Comparison of ENCODE assay signal across 1 cellular context in genomic region chr7:73727963-73728362, GRCh38.
TF ChIP-seq lines count a peak whose summit lies in the region.

No MANE protein-coding gene starts in this region.

TF ChIP-seq in K562, 482 proteins besides CTCF, POLR2A, EP300 and RAD21 (continued from another document and continues in another):
- TF ChIP-seq THAP12 (CRISPR knock-in tag; IDR thresholded peaks at IDR 0.05) = no peak
- peak; percentile 62; the same call in 1 of the 2 replicates for TF ChIP-seq DPF2 (IDR thresholded peaks at IDR 0.05)
- TF ChIP-seq ZFP91 (CRISPR knock-in tag; IDR thresholded peaks at IDR 0.05) = no peak
- no peak for TF ChIP-seq FOXP1 (CRISPR knock-in tag; IDR thresholded peaks at IDR 0.05)
- TF ChIP-seq ZNF668 (CRISPR knock-in tag; IDR thresholded peaks at IDR 0.05) = no peak
- peak; percentile 94 for TF ChIP-seq C11orf30 (IDR thresholded peaks at IDR 0.05; ENCODE audit: low read depth)
- TF ChIP-seq, protein P1, sequence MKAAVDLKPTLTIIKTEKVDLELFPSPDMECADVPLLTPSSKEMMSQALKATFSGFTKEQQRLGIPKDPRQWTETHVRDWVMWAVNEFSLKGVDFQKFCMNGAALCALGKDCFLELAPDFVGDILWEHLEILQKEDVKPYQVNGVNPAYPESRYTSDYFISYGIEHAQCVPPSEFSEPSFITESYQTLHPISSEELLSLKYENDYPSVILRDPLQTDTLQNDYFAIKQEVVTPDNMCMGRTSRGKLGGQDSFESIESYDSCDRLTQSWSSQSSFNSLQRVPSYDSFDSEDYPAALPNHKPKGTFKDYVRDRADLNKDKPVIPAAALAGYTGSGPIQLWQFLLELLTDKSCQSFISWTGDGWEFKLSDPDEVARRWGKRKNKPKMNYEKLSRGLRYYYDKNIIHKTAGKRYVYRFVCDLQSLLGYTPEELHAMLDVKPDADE (conservative IDR thresholded peaks at IDR 0.05; ENCODE audit: control insufficient read depth, low read depth, low read length) = no peak
- TF ChIP-seq ZBTB2 (IDR thresholded peaks at IDR 0.05) = no peak
- TF ChIP-seq, protein P2, sequence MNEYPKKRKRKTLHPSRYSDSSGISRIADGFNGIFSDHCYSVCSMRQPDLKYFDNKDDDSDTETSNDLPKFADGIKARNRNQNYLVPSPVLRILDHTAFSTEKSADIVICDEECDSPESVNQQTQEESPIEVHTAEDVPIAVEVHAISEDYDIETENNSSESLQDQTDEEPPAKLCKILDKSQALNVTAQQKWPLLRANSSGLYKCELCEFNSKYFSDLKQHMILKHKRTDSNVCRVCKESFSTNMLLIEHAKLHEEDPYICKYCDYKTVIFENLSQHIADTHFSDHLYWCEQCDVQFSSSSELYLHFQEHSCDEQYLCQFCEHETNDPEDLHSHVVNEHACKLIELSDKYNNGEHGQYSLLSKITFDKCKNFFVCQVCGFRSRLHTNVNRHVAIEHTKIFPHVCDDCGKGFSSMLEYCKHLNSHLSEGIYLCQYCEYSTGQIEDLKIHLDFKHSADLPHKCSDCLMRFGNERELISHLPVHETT (CRISPR knock-in tag; conservative IDR thresholded peaks at IDR 0.05 in 1 of 2, IDR thresholded peaks at IDR 0.05 in 1 of 2) = no peak
- no peak for TF ChIP-seq ZNF79 (CRISPR knock-in tag; IDR thresholded peaks at IDR 0.05; ENCODE audit: low read depth)
- TF ChIP-seq NR1H2 (CRISPR knock-in tag; IDR thresholded peaks at IDR 0.05) = no peak
- TF ChIP-seq ZFP36 (IDR thresholded peaks at IDR 0.05; ENCODE audit: low read depth, low read length, partially characterized antibody) = no peak
- no peak for TF ChIP-seq KDM1A (IDR thresholded peaks at IDR 0.05)
- TF ChIP-seq MTA3 (IDR thresholded peaks at IDR 0.05; ENCODE audit: borderline replicate concordance) = no peak
- no peak for TF ChIP-seq HDGF (IDR thresholded peaks at IDR 0.05)
- peak; percentile 72; the same call in 1 of the 2 replicates for TF ChIP-seq MAFK (IDR thresholded peaks at IDR 0.05; ENCODE audit: low read length)
- TF ChIP-seq, protein P3, sequence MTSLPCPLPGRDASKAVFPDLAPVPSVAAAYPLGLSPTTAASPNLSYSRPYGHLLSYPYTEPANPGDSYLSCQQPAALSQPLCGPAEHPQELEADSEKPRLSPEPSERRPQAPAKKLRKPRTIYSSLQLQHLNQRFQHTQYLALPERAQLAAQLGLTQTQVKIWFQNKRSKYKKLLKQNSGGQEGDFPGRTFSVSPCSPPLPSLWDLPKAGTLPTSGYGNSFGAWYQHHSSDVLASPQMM (CRISPR knock-in tag; IDR thresholded peaks at IDR 0.05) = no peak
- no peak for TF ChIP-seq BRD9 (IDR thresholded peaks at IDR 0.05; ENCODE audit: low read depth, partially characterized antibody)
- TF ChIP-seq ZNF589 (CRISPR knock-in tag; IDR thresholded peaks at IDR 0.05; ENCODE audit: low read depth) = no peak
- TF ChIP-seq SNRNP70 (optimal IDR thresholded peaks at IDR 0.05; ENCODE audit: low read depth, low read length) = no peak
- TF ChIP-seq, protein P4, sequence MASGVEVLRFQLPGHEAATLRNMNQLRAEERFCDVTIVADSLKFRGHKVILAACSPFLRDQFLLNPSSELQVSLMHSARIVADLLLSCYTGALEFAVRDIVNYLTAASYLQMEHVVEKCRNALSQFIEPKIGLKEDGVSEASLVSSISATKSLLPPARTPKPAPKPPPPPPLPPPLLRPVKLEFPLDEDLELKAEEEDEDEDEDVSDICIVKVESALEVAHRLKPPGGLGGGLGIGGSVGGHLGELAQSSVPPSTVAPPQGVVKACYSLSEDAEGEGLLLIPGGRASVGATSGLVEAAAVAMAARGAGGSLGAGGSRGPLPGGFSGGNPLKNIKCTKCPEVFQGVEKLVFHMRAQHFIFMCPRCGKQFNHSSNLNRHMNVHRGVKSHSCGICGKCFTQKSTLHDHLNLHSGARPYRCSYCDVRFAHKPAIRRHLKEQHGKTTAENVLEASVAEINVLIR (CRISPR knock-in tag; IDR thresholded peaks at IDR 0.05) = no peak
- 0 out of 4 replicates have a peak, but pooled peaks of 1 of the 2 experiments have one; percentile 12 for TF ChIP-seq FOXK2 (conservative IDR thresholded peaks at IDR 0.05 in 1 of 2, IDR thresholded peaks at IDR 0.05 in 1 of 2; ENCODE audit: low read depth in 2 of 2)
- no peak for TF ChIP-seq TBL1XR1 (IDR thresholded peaks at IDR 0.05; ENCODE audit: low read length in 2 of 2)
- TF ChIP-seq, protein P5, sequence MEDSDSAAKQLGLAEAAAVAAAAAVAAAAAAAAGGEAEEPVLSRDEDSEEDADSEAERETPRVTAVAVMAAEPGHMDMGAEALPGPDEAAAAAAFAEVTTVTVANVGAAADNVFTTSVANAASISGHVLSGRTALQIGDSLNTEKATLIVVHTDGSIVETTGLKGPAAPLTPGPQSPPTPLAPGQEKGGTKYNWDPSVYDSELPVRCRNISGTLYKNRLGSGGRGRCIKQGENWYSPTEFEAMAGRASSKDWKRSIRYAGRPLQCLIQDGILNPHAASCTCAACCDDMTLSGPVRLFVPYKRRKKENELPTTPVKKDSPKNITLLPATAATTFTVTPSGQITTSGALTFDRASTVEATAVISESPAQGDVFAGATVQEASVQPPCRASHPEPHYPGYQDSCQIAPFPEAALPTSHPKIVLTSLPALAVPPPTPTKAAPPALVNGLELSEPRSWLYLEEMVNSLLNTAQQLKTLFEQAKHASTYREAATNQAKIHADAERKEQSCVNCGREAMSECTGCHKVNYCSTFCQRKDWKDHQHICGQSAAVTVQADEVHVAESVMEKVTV (CRISPR knock-in tag; IDR thresholded peaks at IDR 0.05) = no peak
- TF ChIP-seq JUN (IDR thresholded peaks at IDR 0.05; ENCODE audit: borderline replicate concordance, low read depth, low read length) = no peak
- no peak for TF ChIP-seq JUN (CRISPR knock-in tag; IDR thresholded peaks at IDR 0.05; ENCODE audit: borderline replicate concordance)
- TF ChIP-seq ZNF384 (IDR thresholded peaks at IDR 0.05; ENCODE audit: low read depth, low read length) = 0 out of 2 replicates have a peak, but pooled peaks have one; percentile 51
- no peak for TF ChIP-seq ZNF551 (CRISPR knock-in tag; IDR thresholded peaks at IDR 0.05)
- peak; percentile 59; the same call in 1 of the 2 replicates for TF ChIP-seq SMARCA4 (IDR thresholded peaks at IDR 0.05)
- TF ChIP-seq MEIS2 (IDR thresholded peaks at IDR 0.05; ENCODE audit: partially characterized antibody) = peak; percentile 41
- TF ChIP-seq SOX6 (IDR thresholded peaks at IDR 0.05) = no peak
- TF ChIP-seq ZNF277 (CRISPR knock-in tag; IDR thresholded peaks at IDR 0.05; ENCODE audit: borderline replicate concordance) = no peak
- TF ChIP-seq ZNF311 (CRISPR knock-in tag; IDR thresholded peaks at IDR 0.05) = no peak
- no peak for TF ChIP-seq ZNF583 (CRISPR knock-in tag; IDR thresholded peaks at IDR 0.05)
- no peak for TF ChIP-seq RAD51 (IDR thresholded peaks at IDR 0.05; ENCODE audit: borderline replicate concordance, low read depth)
- no peak for TF ChIP-seq CHAMP1 (IDR thresholded peaks at IDR 0.05)
- TF ChIP-seq MTF1 (CRISPR knock-in tag; IDR thresholded peaks at IDR 0.05; ENCODE audit: borderline replicate concordance) = no peak
- no peak for TF ChIP-seq OTX1 (CRISPR knock-in tag; IDR thresholded peaks at IDR 0.05)
- peak; percentile 92 for TF ChIP-seq NFE2 (IDR thresholded peaks at IDR 0.05; ENCODE audit: low read depth)
- TF ChIP-seq BDP1 (IDR thresholded peaks at IDR 0.05; ENCODE audit: insufficient read depth, insufficient read length) = no peak
- TF ChIP-seq, protein P6, sequence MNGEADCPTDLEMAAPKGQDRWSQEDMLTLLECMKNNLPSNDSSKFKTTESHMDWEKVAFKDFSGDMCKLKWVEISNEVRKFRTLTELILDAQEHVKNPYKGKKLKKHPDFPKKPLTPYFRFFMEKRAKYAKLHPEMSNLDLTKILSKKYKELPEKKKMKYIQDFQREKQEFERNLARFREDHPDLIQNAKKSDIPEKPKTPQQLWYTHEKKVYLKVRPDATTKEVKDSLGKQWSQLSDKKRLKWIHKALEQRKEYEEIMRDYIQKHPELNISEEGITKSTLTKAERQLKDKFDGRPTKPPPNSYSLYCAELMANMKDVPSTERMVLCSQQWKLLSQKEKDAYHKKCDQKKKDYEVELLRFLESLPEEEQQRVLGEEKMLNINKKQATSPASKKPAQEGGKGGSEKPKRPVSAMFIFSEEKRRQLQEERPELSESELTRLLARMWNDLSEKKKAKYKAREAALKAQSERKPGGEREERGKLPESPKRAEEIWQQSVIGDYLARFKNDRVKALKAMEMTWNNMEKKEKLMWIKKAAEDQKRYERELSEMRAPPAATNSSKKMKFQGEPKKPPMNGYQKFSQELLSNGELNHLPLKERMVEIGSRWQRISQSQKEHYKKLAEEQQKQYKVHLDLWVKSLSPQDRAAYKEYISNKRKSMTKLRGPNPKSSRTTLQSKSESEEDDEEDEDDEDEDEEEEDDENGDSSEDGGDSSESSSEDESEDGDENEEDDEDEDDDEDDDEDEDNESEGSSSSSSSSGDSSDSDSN (IDR thresholded peaks at IDR 0.05; ENCODE audit: borderline replicate concordance in 1 of 2, low read depth in 2 of 2, low read length in 2 of 2) = no peak
